15 cellular contexts compared by ENCODE assay signal in genomic region chr2:216308532-216308931, GRCh38.
DNase-seq lines count a peak whose midpoint lies in the region; ATAC-seq and TF ChIP-seq lines count a peak whose summit lies in the region.
"Had no signal": no experiment of that assay in that cellular context is flagged by ENCODE, and none has a peak within 500 bp of the region (broad histone marks: within the 10 kb centered on the region; RNA-seq: fewer than 3 reads in every experiment).

No MANE protein-coding gene starts in this region.

- no peaks in the 10 kb centered on the region for H3K79me1 ChIP-seq in mesenchymal stem cell (replicated peaks; ENCODE audit: low read length, poor library complexity, severe bottlenecking)

- H3K36me3 Mint-ChIP-seq in CD4-positive, alpha-beta T cell (ENCODE audit: low read depth) = no peaks in the 10 kb centered on the region
- H3K36me3 Mint-ChIP-seq: CD14-positive monocyte, memory B cell had no signal

- H2BK120ac ChIP-seq in mesenchymal stem cell (ENCODE audit: low read depth, low read length) = no peak overlapping the region

- peak overlapping the region; percentile 39 to 91 (median 86) for H3K4me2 ChIP-seq in BLaER1 treated with 17β-estradiol and CSF1 and Interleukin-3, amounts not matched to agents 10 nM and 100 nM
- H3K4me2 ChIP-seq in mesenchymal stem cell (ENCODE audit: low read length, poor library complexity, severe bottlenecking) = peak overlapping the region; percentile 17

- H3K4ac ChIP-seq in mesenchymal stem cell (ENCODE audit: low read depth in 1 of 2, low read length in 2 of 2) = no peak overlapping the region

- peak overlapping the region in 4 of 11 experiments; percentile 11 to 61 (median 34); a peak in 4 of 22 replicates for H3K9ac ChIP-seq in BLaER1 treated with 17β-estradiol and CSF1 and Interleukin-3, amounts not matched to agents 10 nM and 100 nM
- H3K9ac ChIP-seq in mesenchymal stem cell (ENCODE audit: low read length) = no peak overlapping the region

- H2BK12ac ChIP-seq in mesenchymal stem cell (ENCODE audit: low read length in 2 of 2) = no peak overlapping the region

- H4K8ac ChIP-seq in mesenchymal stem cell (ENCODE audit: low read length) = no peak overlapping the region

- no peak overlapping the region for H2AFZ ChIP-seq in mesenchymal stem cell (ENCODE audit: low read depth, low read length)

- H3K9me3 Mint-ChIP-seq in CD4-positive, alpha-beta T cell = no peaks in the 10 kb centered on the region
- H3K9me3 Mint-ChIP-seq: CD14-positive monocyte; central memory CD8-positive, alpha-beta T cell; memory B cell had no signal

- H4K91ac ChIP-seq in mesenchymal stem cell (ENCODE audit: low read length) = no peak overlapping the region

- CTCF ChIA-PET in CD4-positive, alpha-beta T cell (lab: Charles Lee) = no interaction called here

- H3K4me1 ChIP-seq in BLaER1 treated with 17β-estradiol and CSF1 and Interleukin-3, amounts not matched to agents 10 nM and 100 nM = peaks cover 34 to 52% (median 41%) of the 10 kb centered on the region in 10 experiments
- H3K4me1 ChIP-seq in mesenchymal stem cell (ENCODE audit: control insufficient read depth, insufficient read depth, low read depth, low read length) (peaks cover 15% of the 10 kb centered on the region), tibial artery (no peaks in the 10 kb centered on the region)

- H3K27ac ChIP-seq in BLaER1 treated with 17β-estradiol and CSF1 and Interleukin-3, amounts not matched to agents 10 nM and 100 nM = peak overlapping the region in 7 of 11 experiments; percentile 15 to 77 (median 69); a peak in 12 of 22 replicates
- peak overlapping the region; percentile 20 for H3K27ac ChIP-seq in mesenchymal stem cell (ENCODE audit: low read length, poor library complexity, severe bottlenecking)
- H3K27ac ChIP-seq in tibial artery = no peak overlapping the region
- H3K27ac ChIP-seq in CD4-positive, alpha-beta T cell (ENCODE audit: low read depth, low read length) = no peak overlapping the region
- H3K27ac ChIP-seq: epithelial cell of prostate, RWPE1 had no signal

- H3K14ac ChIP-seq in mesenchymal stem cell (ENCODE audit: low read length in 2 of 2) = no peak overlapping the region

- POLR2A ChIA-PET in CD4-positive, alpha-beta T cell (lab: Charles Lee) = no interaction called here

- no peaks in the 10 kb centered on the region for H3K4me1 Mint-ChIP-seq in CD4-positive, alpha-beta T cell (ENCODE audit: low read depth)
- H3K4me1 Mint-ChIP-seq: central memory CD8-positive, alpha-beta T cell; memory B cell had no signal

- H2BK5ac ChIP-seq in mesenchymal stem cell (ENCODE audit: low read depth, low read length, poor library complexity, severe bottlenecking) = no peak overlapping the region

- H4K20me1 ChIP-seq in BLaER1 treated with 17β-estradiol and CSF1 and Interleukin-3, amounts not matched to agents 10 nM and 100 nM = no peaks in the 10 kb centered on the region

- H3K4me3 Mint-ChIP-seq in CD4-positive, alpha-beta T cell = no peak overlapping the region
- H3K4me3 Mint-ChIP-seq: CD14-positive monocyte; central memory CD8-positive, alpha-beta T cell; memory B cell had no signal

- H3K27me3 ChIP-seq in BLaER1 treated with 17β-estradiol and CSF1 and Interleukin-3, amounts not matched to agents 10 nM and 100 nM = no peaks in the 10 kb centered on the region
- H3K27me3 ChIP-seq in mesenchymal stem cell (ENCODE audit: control insufficient read depth in 1 of 2, insufficient read depth in 1 of 2, low read length in 2 of 2) (no peaks in the 10 kb centered on the region), tibial artery (no peaks in the 10 kb centered on the region)
- H3K27me3 ChIP-seq in CD4-positive, alpha-beta T cell (ENCODE audit: control insufficient read depth, insufficient read depth, low read length) = no peaks in the 10 kb centered on the region

- H2AK5ac ChIP-seq in mesenchymal stem cell (ENCODE audit: low read length, severe bottlenecking) = no peak overlapping the region

- H3K4me3 ChIP-seq in BLaER1 treated with 17β-estradiol and CSF1 and Interleukin-3, amounts not matched to agents 10 nM and 100 nM = no peak overlapping the region
- no peak overlapping the region for H3K4me3 ChIP-seq in mesenchymal stem cell (ENCODE audit: insufficient read depth in 1 of 2, low read depth in 1 of 2, low read length in 2 of 2)
- H3K4me3 ChIP-seq in tibial artery = no peak overlapping the region

- no peaks in the 10 kb centered on the region for H3K27me3 Mint-ChIP-seq in CD4-positive, alpha-beta T cell
- H3K27me3 Mint-ChIP-seq: central memory CD8-positive, alpha-beta T cell had no signal

- H3K18ac ChIP-seq in mesenchymal stem cell (ENCODE audit: low read depth in 1 of 2, low read length in 2 of 2) = peak overlapping the region in 1 of 2 experiments; percentile 16

- H3K27ac Mint-ChIP-seq in CD4-positive, alpha-beta T cell = no peak overlapping the region
- H3K27ac Mint-ChIP-seq: CD14-positive monocyte, memory B cell had no signal

- no peak for TF ChIP-seq CTCF in tibial artery (IDR thresholded peaks at IDR 0.05)
- no peak for TF ChIP-seq CTCF in CD4-positive, alpha-beta T cell (IDR thresholded peaks at IDR 0.05)

- no peaks in the 10 kb centered on the region for H3K9me3 ChIP-seq in BLaER1 treated with 17β-estradiol and CSF1 and Interleukin-3, amounts not matched to agents 10 nM and 100 nM (replicated peaks in 1 of 11)
- H3K9me3 ChIP-seq in mesenchymal stem cell (ENCODE audit: control insufficient read depth, low read length) (no peaks in the 10 kb centered on the region), tibial artery (no peaks in the 10 kb centered on the region)
- no peaks in the 10 kb centered on the region for H3K9me3 ChIP-seq in CD4-positive, alpha-beta T cell (ENCODE audit: control insufficient read depth, low read length)

- H3K36me3 ChIP-seq in BLaER1 treated with 17β-estradiol and CSF1 and Interleukin-3, amounts not matched to agents 10 nM and 100 nM = no peaks in the 10 kb centered on the region
- no peaks in the 10 kb centered on the region for H3K36me3 ChIP-seq in mesenchymal stem cell (ENCODE audit: control insufficient read depth in 1 of 2, insufficient read depth in 2 of 2, low read depth in 1 of 2, low read length in 2 of 2)
- no peaks in the 10 kb centered on the region for H3K36me3 ChIP-seq in tibial artery

- intact Hi-C loops in tibial artery (cut with DNase I; ENCODE audit: low total_unique reads) = no loop called here
- intact Hi-C loops in CD4-positive, alpha-beta T cell (cut with DNase I, micrococcal nuclease) = no loop called here

- no peak for ATAC-seq in GM21717 (IDR thresholded peaks at IDR 0.05; ENCODE audit: unreplicated experiment)
- ATAC-seq in CD4-positive, alpha-beta T cell (ENCODE audit: poor library complexity) = no peak

- H3K23ac ChIP-seq in mesenchymal stem cell (ENCODE audit: low read length in 2 of 2) = no peak overlapping the region

- peak; percentile 48 for DNase-seq in NCI-H1417 treated with DMSO at 0.1 percent for 48 hours (lab: John Stamatoyannopoulos, UW)
- peak; percentile 75 for DNase-seq in SHP77 treated with DMSO at 0.1 percent for 48 hours (lab: John Stamatoyannopoulos, UW)
- DNase-seq in mesenchymal stem cell = peak; percentile 90
- DNase-seq in tibial artery = no peak
- DNase-seq in inferior parietal cortex (ENCODE audit: extremely low spot score) = no peak
- DNase-seq in CD4-positive, alpha-beta T cell = no peak
- DNase-seq: activated naive CD4-positive, alpha-beta T cell treated with anti-CD3 and anti-CD28 coated beads, Interleukin-2, amount 50 U/mL, for 16 hours; NCI-H1436 treated with DMSO at 0.1 percent for 48 hours had no signal

- no peak overlapping the region for H2BK15ac ChIP-seq in mesenchymal stem cell (ENCODE audit: low read depth, poor library complexity, severe bottlenecking)

- WGBS in mesenchymal stem cell = 54% methylated on average over 4 of the region's 4 CpGs

Comparison
In these comparisons a context has a peak if more than half of its experiments do, and no peak if none do; other contexts are left out.
1. H3K27ac ChIP-seq: peak in BLaER1 treated with 17β-estradiol and CSF1 and Interleukin-3, amounts not matched to agents 10 nM and 100 nM (7 of 11) and mesenchymal stem cell (single experiment); none in tibial artery (0 of 2) and CD4-positive, alpha-beta T cell (single experiment).
2. DNase-seq: peak in NCI-H1417 treated with DMSO at 0.1 percent for 48 hours (single experiment), SHP77 treated with DMSO at 0.1 percent for 48 hours (single experiment) and mesenchymal stem cell (single experiment); none in tibial artery (0 of 2), inferior parietal cortex (single experiment) and CD4-positive, alpha-beta T cell (0 of 10).